ENCODE assay signal across 8 cellular contexts in genomic region chr15:78638658-78639314, GRCh38. TPM values are rescaled to one million over a fixed set of nuclear protein-coding genes. Genes with fewer than 3 reads are reported as not detected.
A peak's percentile ranks its signal among the peaks of the same experiment; 100 is the strongest.
DNase-seq lines count a peak whose midpoint lies in the region; ATAC-seq and TF ChIP-seq lines count a peak whose summit lies in the region.

No MANE protein-coding gene starts in this region.

- TF ChIP-seq CTCF in MM.1S (IDR thresholded peaks at IDR 0.05; ENCODE audit: low read length) (peak; percentile 70), mammary epithelial cell (conservative IDR thresholded peaks at IDR 0.05 in 1 of 2, IDR thresholded peaks at IDR 0.05 in 1 of 2; ENCODE audit: extremely low read depth in 1 of 2, insufficient read depth in 1 of 2, low read depth in 1 of 2, low read length in 2 of 2) (peak; percentile 45 to 73), right lobe of liver (IDR thresholded peaks at IDR 0.05) (peak; percentile 58 to 73 (median 70))

- H3K27ac ChIP-seq in MM.1S (ENCODE audit: low read length) (no peak overlapping the region), mammary epithelial cell (ENCODE audit: insufficient read depth, low read depth, low read length) (no peak overlapping the region), right lobe of liver (no peak overlapping the region)

- BruUV-seq in mammary epithelial cell (replicated peaks; lab: Mats Ljungman, UMichigan) = no TSS peak

- no peaks in the 10 kb centered on the region for H3K9me2 ChIP-seq in MM.1S (replicated peaks; ENCODE audit: insufficient read depth, low read length)

- ATAC-seq in right lobe of liver = peak; percentile 76 to 88 (median 80)
- no peak for ATAC-seq in HG02970 (IDR thresholded peaks at IDR 0.05; ENCODE audit: low FRiP score, unreplicated experiment)

- H3K4me1 ChIP-seq in MM.1S (ENCODE audit: low read length) = no peaks in the 10 kb centered on the region
- H3K4me1 ChIP-seq in mammary epithelial cell (ENCODE audit: insufficient read depth, low read length) = peaks cover 10% of the 10 kb centered on the region
- H3K4me1 ChIP-seq in right lobe of liver = peaks cover 0 to 4% (median 0%) of the 10 kb centered on the region in 4 donors

- no peak for TF ChIP-seq POLR2A in right lobe of liver (IDR thresholded peaks at IDR 0.05)

- H3K4me3 ChIP-seq in MM.1S (ENCODE audit: low read length) = no peak overlapping the region
- H3K4me3 ChIP-seq in mammary epithelial cell (replicated peaks in 1 of 3; ENCODE audit: insufficient read depth in 1 of 3, low read depth in 2 of 3, low read length in 3 of 3) = no peak overlapping the region
- H3K4me3 ChIP-seq in right lobe of liver = no peak overlapping the region

- H3K9me3 ChIP-seq in MM.1S (replicated peaks; ENCODE audit: insufficient read depth, low read length) = no peaks in the 10 kb centered on the region
- H3K9me3 ChIP-seq in mammary epithelial cell (replicated peaks; ENCODE audit: insufficient read depth, low read length) = no peaks in the 10 kb centered on the region
- H3K9me3 ChIP-seq in right lobe of liver = no peaks in the 10 kb centered on the region

- H4K20me1 ChIP-seq in MM.1S (ENCODE audit: insufficient read depth, low read length) (no peaks in the 10 kb centered on the region), mammary epithelial cell (ENCODE audit: insufficient read depth, low read length) (no peaks in the 10 kb centered on the region)

- H3K4me2 ChIP-seq in MM.1S (ENCODE audit: low read depth, low read length) (no peak overlapping the region), mammary epithelial cell (ENCODE audit: insufficient read depth, low read depth, low read length) (no peak overlapping the region)

- H3K36me3 ChIP-seq in MM.1S (replicated peaks; ENCODE audit: insufficient read depth, low read length) (no peaks in the 10 kb centered on the region), mammary epithelial cell (ENCODE audit: insufficient read depth, low read length) (no peaks in the 10 kb centered on the region), right lobe of liver (no peaks in the 10 kb centered on the region)

- no peaks in the 10 kb centered on the region for H3F3A ChIP-seq in MM.1S (ENCODE audit: insufficient read depth, low read length)

- H3K79me2 ChIP-seq in MM.1S (ENCODE audit: low read length) (no peaks in the 10 kb centered on the region), mammary epithelial cell (ENCODE audit: insufficient read depth, low read length) (no peaks in the 10 kb centered on the region)

- no peaks in the 10 kb centered on the region for H3K27me3 ChIP-seq in MM.1S (replicated peaks; ENCODE audit: insufficient read depth, low read length)
- H3K27me3 ChIP-seq in mammary epithelial cell (ENCODE audit: insufficient read depth, low read length) = no peaks in the 10 kb centered on the region
- no peaks in the 10 kb centered on the region for H3K27me3 ChIP-seq in right lobe of liver

- no peak overlapping the region for H2AFZ ChIP-seq in MM.1S (ENCODE audit: low read length)
- H2AFZ ChIP-seq in mammary epithelial cell (ENCODE audit: low read depth, low read length) = no peak overlapping the region

- 50% methylated on average over 2 of the region's 4 CpGs for WGBS in mammary epithelial cell (ENCODE audit: low coverage, missing lambda C conversion rate)
- WGBS in right lobe of liver (ENCODE audit: insufficient coverage, low coverage, low lambda C conversion rate, missing lambda C conversion rate) = 8% methylated on average over 2 of the region's 4 CpGs

- in situ Hi-C loops in mammary epithelial cell (cut with MboI; ENCODE audit: low sequenced_read_pairs in 2 of 2) = no loop called here

- intact Hi-C loops in mammary epithelial cell (cut with micrococcal nuclease) = loop anchor here (1.0 to 2.0 kb wide), 2 partner anchors 71 to 112 kb away; no protein-coding TSS in a partner anchor
- intact Hi-C loops in right lobe of liver (cut with DNase I) = loop anchor here (5.0 kb wide), 2 partner anchors 64 to 74 kb away; no protein-coding TSS in a partner anchor

- peak; percentile 45 for DNase-seq in DMS79 treated with DMSO at 0.1 percent for 48 hours (lab: John Stamatoyannopoulos, UW)
- no peak for DNase-seq in DMS79 (lab: John Stamatoyannopoulos, UW)
- DNase-seq in MM.1S = peak; percentile 59
- DNase-seq in SKM-1 treated with dmso at 0.1 percent for 144 hours (lab: John Stamatoyannopoulos, UW; ENCODE audit: unreplicated experiment) = peak; percentile 47
- DNase-seq in mammary epithelial cell = no peak
- peak in 2 of 3 donors; percentile 39 to 60 for DNase-seq in right lobe of liver
- peak; percentile 17 for DNase-seq in stimulated activated naive CD4-positive, alpha-beta T cell treated with Interleukin-2 at 50 U/mL for 16 hours (lab: John Stamatoyannopoulos, UW)

- no peak overlapping the region for H3K9ac ChIP-seq in MM.1S (ENCODE audit: low read length)
- no peak overlapping the region for H3K9ac ChIP-seq in mammary epithelial cell (ENCODE audit: insufficient read depth, low read length)

- dilution Hi-C loops in mammary epithelial cell (cut with HindIII; ENCODE audit: low sequenced_read_pairs) = loop anchor here (5.0 kb wide), 1 partner anchor 69 kb away; no protein-coding TSS in a partner anchor

- CTCF ChIA-PET in mammary epithelial cell (lab: Charles Lee; ENCODE audit: low non-redundant PET) = interaction anchor here (0.5 to 0.7 kb wide), 2 partner anchors 44 to 61 kb away, joined by 5 read pairs; no protein-coding TSS in a partner anchor

RNA-seq across cellular contexts. Expression of gene CHRNB4, which starts 2.2 kb away (rescaled TPM):
- total RNA-seq in mammary epithelial cell = under 1 TPM in 1 of 2 donors, not detected in 1; under 0.01 TPM
- polyA plus RNA-seq in mammary epithelial cell = 0.12 TPM
- not detected for polyA minus RNA-seq in mammary epithelial cell
- total RNA-seq in right lobe of liver = under 1 TPM in 1 of 6 experiments, not detected in 5; 0.53 TPM

RNA-seq across cellular contexts. Expression of gene CHRNA3, which starts 18.0 kb away (rescaled TPM):
- not detected for total RNA-seq in mammary epithelial cell
- not detected for polyA plus RNA-seq in mammary epithelial cell
- not detected for polyA minus RNA-seq in mammary epithelial cell
- not detected for total RNA-seq in right lobe of liver

Comparison
In these comparisons a context has a peak if more than half of its experiments do, and no peak if none do; other contexts are left out.
1. DNase-seq: peak in DMS79 treated with DMSO at 0.1 percent for 48 hours (single experiment), MM.1S (single experiment), SKM-1 treated with dmso at 0.1 percent for 144 hours (single experiment), right lobe of liver (2 of 3) and stimulated activated naive CD4-positive, alpha-beta T cell treated with Interleukin-2 at 50 U/mL for 16 hours (single experiment); none in DMS79 (single experiment) and mammary epithelial cell (single experiment).
2. Peak in every context shown above with its lines, with median percentiles within 50 percentile points of each other: CTCF ChIP-seq.